ENCODE assay signal across 8 cellular contexts in the genomic region with DNA sequence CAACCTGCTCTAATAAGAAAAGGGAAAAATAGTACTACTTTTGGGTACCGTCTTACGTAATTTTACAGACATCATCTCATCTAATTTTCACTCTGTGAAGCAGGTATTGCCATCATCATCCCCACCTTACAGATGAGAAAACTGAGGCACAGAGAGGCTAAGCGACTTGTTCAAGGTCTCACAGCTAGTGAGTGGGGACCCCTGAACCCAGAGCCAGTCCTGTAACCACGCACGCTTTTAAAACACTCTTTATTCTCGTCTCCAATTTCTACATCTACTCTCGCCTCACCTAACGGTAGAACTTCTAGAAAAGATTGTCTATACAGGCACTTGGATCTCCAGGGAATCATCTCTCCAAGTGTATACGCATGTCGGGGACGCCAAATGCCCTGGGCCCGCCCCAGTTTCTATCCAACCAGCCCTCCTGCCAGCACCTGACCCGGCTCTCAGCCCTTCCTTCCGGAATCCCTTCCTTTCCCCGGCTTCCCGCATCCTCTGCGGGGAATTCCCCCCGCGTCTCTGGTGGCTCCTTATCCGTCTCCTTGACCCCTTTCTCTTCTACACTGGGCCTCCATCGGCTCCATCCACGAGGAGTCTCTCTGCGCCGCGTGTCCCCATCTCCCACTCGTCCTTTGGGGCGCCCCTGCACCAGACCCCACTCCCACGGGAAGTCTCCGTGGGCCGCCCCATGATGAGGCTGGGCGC. TPM values are rescaled to one million over a fixed set of nuclear protein-coding genes. Genes with fewer than 3 reads are reported as not detected.
DNase-seq lines count a peak whose midpoint lies in the region; ATAC-seq and TF ChIP-seq lines count a peak whose summit lies in the region.

No MANE protein-coding gene starts in this region.

- H3K27ac ChIP-seq in SU-DHL-6 (ENCODE audit: low read depth, low read length) (peak overlapping the region; percentile 33), uterus (peak overlapping the region; percentile 87 to 88)

- no peaks in the 10 kb centered on the region for H3K9me3 ChIP-seq in SU-DHL-6 (ENCODE audit: insufficient read depth, low read length)
- no peaks in the 10 kb centered on the region for H3K9me3 ChIP-seq in uterus

- no peaks in the 10 kb centered on the region for H3K27me3 Mint-ChIP-seq in effector memory CD8-positive, alpha-beta T cell

- no peaks in the 10 kb centered on the region for H3K9me3 Mint-ChIP-seq in effector memory CD8-positive, alpha-beta T cell

- peak overlapping the region; percentile 66 for H3K4me2 ChIP-seq in SU-DHL-6 (ENCODE audit: low read depth, low read length, poor library complexity, severe bottlenecking)

- peak overlapping the region; percentile 58 for H3K9ac ChIP-seq in SU-DHL-6 (ENCODE audit: low read length)

- peak overlapping the region; percentile 82 to 97 for H3K4me3 Mint-ChIP-seq in effector memory CD8-positive, alpha-beta T cell

- no peaks in the 10 kb centered on the region for H3K79me2 ChIP-seq in SU-DHL-6 (ENCODE audit: insufficient read depth, low read length)

- peak overlapping the region; percentile 42 for H3K4me3 ChIP-seq in SU-DHL-6 (ENCODE audit: insufficient read depth, low read length, poor library complexity, severe bottlenecking)
- peak overlapping the region; percentile 44 to 68 for H3K4me3 ChIP-seq in uterus

- no peaks in the 10 kb centered on the region for H3K4me1 ChIP-seq in uterus

- H3K27ac Mint-ChIP-seq in effector memory CD8-positive, alpha-beta T cell = peak overlapping the region; percentile 93 to 95

- DNase-seq in effector memory CD8-positive, alpha-beta T cell = no peak
- peak; percentile 36 for DNase-seq in mucosa of gallbladder (ENCODE audit: low spot score)
- peak; percentile 59 to 63 for DNase-seq in uterus
- DNase-seq in NCI-H187 treated with DMSO at 0.1 percent for 48 hours (lab: John Stamatoyannopoulos, UW) = no peak
- no peak for DNase-seq in SKM-1 treated with dmso at 0.1 percent for 144 hours (lab: John Stamatoyannopoulos, UW; ENCODE audit: unreplicated experiment)
- DNase-seq in DMS114 treated with DMSO at 0.1 percent for 48 hours (lab: John Stamatoyannopoulos, UW; ENCODE audit: unreplicated experiment) = no peak

- H3K36me3 ChIP-seq in SU-DHL-6 (ENCODE audit: low read length) (no peaks in the 10 kb centered on the region), uterus (no peaks in the 10 kb centered on the region)

- peak overlapping the region; percentile 71 for H2AFZ ChIP-seq in SU-DHL-6 (ENCODE audit: low read depth, low read length, severe bottlenecking)

- peaks cover 66% of the 10 kb centered on the region for H3K36me3 Mint-ChIP-seq in effector memory CD8-positive, alpha-beta T cell (ENCODE audit: insufficient read depth)

- intact Hi-C loops in uterus (cut with DNase I; ENCODE audit: low total_unique reads) = no loop called here

- H3F3A ChIP-seq in SU-DHL-6 (ENCODE audit: insufficient read depth) = peaks cover 41% of the 10 kb centered on the region

- no peak for TF ChIP-seq POLR2A in uterus (IDR thresholded peaks at IDR 0.05)

- ATAC-seq in GM21529 (IDR thresholded peaks at IDR 0.05; ENCODE audit: unreplicated experiment) = peak; percentile 3
- ATAC-seq in effector memory CD8-positive, alpha-beta T cell (replicated peaks) = no peak

- TF ChIP-seq CTCF in SU-DHL-6 (IDR thresholded peaks at IDR 0.05; ENCODE audit: insufficient read depth, low read length, poor library complexity, severe bottlenecking) = no peak
- no peak for TF ChIP-seq CTCF in uterus (IDR thresholded peaks at IDR 0.05)

- H3K9me2 ChIP-seq in SU-DHL-6 (replicated peaks; ENCODE audit: insufficient read depth, low read length) = no peaks in the 10 kb centered on the region

- no peaks in the 10 kb centered on the region for H4K20me1 ChIP-seq in SU-DHL-6 (ENCODE audit: low read depth, low read length)

- peaks cover 73 to 81% of the 10 kb centered on the region in 2 donors for H3K4me1 Mint-ChIP-seq in effector memory CD8-positive, alpha-beta T cell (ENCODE audit: low read depth in 2 of 2)

- H3K27me3 ChIP-seq in SU-DHL-6 (ENCODE audit: low read length) = no peaks in the 10 kb centered on the region
- H3K27me3 ChIP-seq in uterus = no peaks in the 10 kb centered on the region

RNA-seq across cellular contexts. Expression of a gene that starts 1.6 kb away (rescaled TPM):
- total RNA-seq in mucosa of gallbladder = 7.9 TPM
- 1 to 10 TPM in 2 of 4 donors, under 1 TPM in 2; 0.51 to 8.7 (median 2.6) TPM for total RNA-seq in uterus

RNA-seq across cellular contexts. Expression of a gene that starts 51.2 kb away (rescaled TPM):
- total RNA-seq in mucosa of gallbladder (25.9 TPM), uterus (10 to 100 TPM; 12.6 to 76.3 (median 31.8) TPM)

Comparison
In these comparisons a context has a peak if more than half of its experiments do, and no peak if none do; other contexts are left out.
1. DNase-seq: peak in mucosa of gallbladder (single experiment) and uterus (2 of 2); none in effector memory CD8-positive, alpha-beta T cell (0 of 3), NCI-H187 treated with DMSO at 0.1 percent for 48 hours (single experiment), SKM-1 treated with dmso at 0.1 percent for 144 hours (single experiment) and DMS114 treated with DMSO at 0.1 percent for 48 hours (single experiment).